In genomic region chr19:9834302-9834725, GRCh38 we compare ENCODE assay signal across 8 cellular contexts. TPM values are rescaled to one million over a fixed set of nuclear protein-coding genes. Genes with fewer than 3 reads are reported as not detected.
DNase-seq lines count a peak whose midpoint lies in the region; ATAC-seq, FAIRE-seq and TF ChIP-seq lines count a peak whose summit lies in the region.

No MANE protein-coding gene starts in this region.

- peak overlapping the region; percentile 92 for H2AFZ ChIP-seq in IMR-90 (replicated peaks; ENCODE audit: low read length, poor library complexity)

- H2BK20ac ChIP-seq in IMR-90 (ENCODE audit: low read depth, low read length) = no peak overlapping the region

- POLR2A ChIA-PET in IMR-90 (lab: Charles Lee; ENCODE audit: unreplicated experiment) = interaction anchor here (0.6 kb wide), 1 partner anchor 1567 kb away, joined by 3 read pairs; no protein-coding TSS in a partner anchor

- H3K9ac ChIP-seq in IMR-90 (ENCODE audit: low read depth, low read length) = no peak overlapping the region

- no peak overlapping the region for H2BK15ac ChIP-seq in IMR-90 (ENCODE audit: low read depth, low read length)

- H3K23ac ChIP-seq in IMR-90 (ENCODE audit: low read depth, low read length) = no peak overlapping the region

- TF ChIP-seq CTCF in AG10803 (conservative IDR thresholded peaks at IDR 0.05; ENCODE audit: low read length) (no peak), IMR-90 (conservative IDR thresholded peaks at IDR 0.05; ENCODE audit: low read depth, low read length) (no peak), choroid plexus epithelial cell (conservative IDR thresholded peaks at IDR 0.05; ENCODE audit: low read depth, low read length) (no peak), pancreas (IDR thresholded peaks at IDR 0.05) (no peak)

- TF ChIP-seq RAD21 in IMR-90 (IDR thresholded peaks at IDR 0.05; ENCODE audit: low read length) = no peak

- BruUV-seq in IMR-90 (replicated peaks; lab: Mats Ljungman, UMichigan) = no TSS peak

- H3K4ac ChIP-seq in IMR-90 (ENCODE audit: low read depth, low read length) = no peak overlapping the region

- H3K36me3 ChIP-seq in IMR-90 (ENCODE audit: control insufficient read depth, insufficient read depth, low read length) (peaks cover 11% of the 10 kb centered on the region), pancreas (peaks cover 0 to 9% (median 0%) of the 10 kb centered on the region in 3 donors)

- H3K27me3 ChIP-seq in IMR-90 (ENCODE audit: control insufficient read depth, insufficient read depth, low read length) = no peaks in the 10 kb centered on the region
- H3K27me3 ChIP-seq in pancreas = no peaks in the 10 kb centered on the region

- peak overlapping the region; percentile 45 to 68 for H3K27ac Mint-ChIP-seq in natural killer cell treated with Interleukin-12 subunit alpha and Interleukin-12 subunit beta and Interleukin-15 and Interleukin-18, amount 100 ng/mL, for 72 hours

- H4K5ac ChIP-seq in IMR-90 (ENCODE audit: low read depth, low read length) = no peak overlapping the region

- H3K4me2 ChIP-seq in IMR-90 (ENCODE audit: low read depth, low read length) = peak overlapping the region; percentile 85; the same call in 1 of the 2 replicates

- ATAC-seq in IMR-90 (ENCODE audit: low read depth) (no peak), pancreas (no peak)
- ATAC-seq in natural killer cell treated with Interleukin-12 subunit alpha and Interleukin-12 subunit beta and Interleukin-15 and Interleukin-18, amount 100 ng/mL, for 72 hours = no peak

- no peak overlapping the region for H3K56ac ChIP-seq in IMR-90 (ENCODE audit: extremely low read depth, insufficient read depth, low read length)

- peak overlapping the region in 1 of 2 experiments; percentile 77; a peak in 1 of 4 replicates for H4K8ac ChIP-seq in IMR-90 (ENCODE audit: low read depth in 2 of 2, low read length in 2 of 2)

- H2BK120ac ChIP-seq in IMR-90 (ENCODE audit: low read depth, low read length) = no peak overlapping the region

- DNase-seq in AG10803 (ENCODE audit: low read depth) (no peak), IMR-90 (no peak), choroid plexus epithelial cell (ENCODE audit: low read depth) (no peak), cerebellar nuclear complex (lab: John Stamatoyannopoulos, UW) (no peak), AG08396 (ENCODE audit: low spot score) (no peak), pancreas (no peak), NCI-H774 (lab: John Stamatoyannopoulos, UW) (no peak)
- DNase-seq in natural killer cell treated with Interleukin-12 subunit alpha and Interleukin-12 subunit beta and Interleukin-15 and Interleukin-18, amount 100 ng/mL, for 72 hours (ENCODE audit: low spot score) = no peak

- H3K4me1 ChIP-seq in IMR-90 (ENCODE audit: control insufficient read depth, insufficient read depth, low read length) (no peaks in the 10 kb centered on the region; the same call in 1 of the 2 replicates), pancreas (peaks cover 0 to 7% (median 0%) of the 10 kb centered on the region in 3 donors)

- in situ Hi-C loops in IMR-90 (cut with MboI; ENCODE audit: low sequenced_read_pairs) = no loop called here

- peaks cover 21 to 70% of the 10 kb centered on the region in 2 experiments for H3K79me1 ChIP-seq in IMR-90 (ENCODE audit: low read depth in 1 of 2, low read length in 2 of 2)

- H3K27me3 Mint-ChIP-seq in natural killer cell treated with Interleukin-12 subunit alpha and Interleukin-12 subunit beta and Interleukin-15 and Interleukin-18, amount 100 ng/mL, for 72 hours = no peaks in the 10 kb centered on the region

- H3K4me3 ChIP-seq in AG10803 (ENCODE audit: low read length) = peak overlapping the region; percentile 84; the same call in 1 of the 2 replicates
- H3K4me3 ChIP-seq in IMR-90 (ENCODE audit: insufficient read depth, low read depth, low read length) = peak overlapping the region; percentile 88
- H3K4me3 ChIP-seq in choroid plexus epithelial cell (ENCODE audit: low read depth, low read length) = peak overlapping the region; percentile 84
- H3K4me3 ChIP-seq in pancreas = peak overlapping the region in 2 of 4 donors; percentile 93 to 94

- H2AK9ac ChIP-seq in IMR-90 (replicated peaks; ENCODE audit: low read depth, low read length, poor library complexity) = peak overlapping the region; percentile 25

- H3K9me1 ChIP-seq in IMR-90 (ENCODE audit: insufficient read depth, low read length) = peaks cover 10% of the 10 kb centered on the region; the same call in 1 of the 2 replicates

- no peak overlapping the region for H3K18ac ChIP-seq in IMR-90 (ENCODE audit: low read depth, low read length)

- FAIRE-seq in pancreas (lab: Jason Lieb, UNC) = no peak

- dilution Hi-C loops in IMR-90 (cut with HindIII; ENCODE audit: low sequenced_read_pairs, unreplicated experiment) = no loop called here

- intact Hi-C loops in IMR-90 (cut with micrococcal nuclease) = no loop called here
- intact Hi-C loops in pancreas (cut with DNase I) = no loop called here

- TF ChIP-seq POLR2A in IMR-90 (IDR thresholded peaks at IDR 0.05; ENCODE audit: low read depth, low read length) = no peak

- no peak overlapping the region for H2AK5ac ChIP-seq in IMR-90 (ENCODE audit: low read depth, low read length)

- peaks cover 12 to 15% of the 10 kb centered on the region in 2 donors for H3K4me1 Mint-ChIP-seq in natural killer cell treated with Interleukin-12 subunit alpha and Interleukin-12 subunit beta and Interleukin-15 and Interleukin-18, amount 100 ng/mL, for 72 hours (ENCODE audit: low read depth in 2 of 2)

- no peaks in the 10 kb centered on the region for H3K36me3 Mint-ChIP-seq in natural killer cell treated with Interleukin-12 subunit alpha and Interleukin-12 subunit beta and Interleukin-15 and Interleukin-18, amount 100 ng/mL, for 72 hours

- H4K20me1 ChIP-seq in IMR-90 (ENCODE audit: insufficient read depth, low read length) = peaks cover 3% of the 10 kb centered on the region; the same call in 1 of the 2 replicates

- H3K27ac ChIP-seq in IMR-90 (ENCODE audit: insufficient read depth, low read length) (no peak overlapping the region), pancreas (peak overlapping the region in 1 of 4 donors; percentile 42)

- peak overlapping the region; percentile 74 for H3K4me3 Mint-ChIP-seq in natural killer cell treated with Interleukin-12 subunit alpha and Interleukin-12 subunit beta and Interleukin-15 and Interleukin-18, amount 100 ng/mL, for 72 hours

- CTCF ChIA-PET in IMR-90 (lab: Yijun Ruan, JAX) = interaction anchor here (0.6 kb wide), 1 partner anchor 19 kb away, joined by 3 read pairs; no protein-coding TSS in a partner anchor

- H3K9me3 ChIP-seq in IMR-90 (ENCODE audit: control insufficient read depth, insufficient read depth, low read length) = no peaks in the 10 kb centered on the region
- H3K9me3 ChIP-seq in pancreas = no peaks in the 10 kb centered on the region

- H4K91ac ChIP-seq in IMR-90 (ENCODE audit: insufficient read depth, low read depth, low read length) = no peak overlapping the region

- WGBS in IMR-90 (ENCODE audit: extremely low coverage in 2 of 2, insufficient read length in 1 of 2), 2 experiments = 67% methylated on average over 1 of the region's 6 CpGs; no CpG with 5 or more reads in 1 of the 2 experiments
- 66 to 67% methylated on average over 6 of the region's 6 CpGs for WGBS in pancreas, 2 donors

- no peak overlapping the region for H3K14ac ChIP-seq in IMR-90 (replicated peaks; ENCODE audit: low read depth, low read length)

- H3K9me3 Mint-ChIP-seq in natural killer cell treated with Interleukin-12 subunit alpha and Interleukin-12 subunit beta and Interleukin-15 and Interleukin-18, amount 100 ng/mL, for 72 hours = no peaks in the 10 kb centered on the region

- H2BK5ac ChIP-seq in IMR-90 (ENCODE audit: low read depth, low read length, poor library complexity, severe bottlenecking) = no peak overlapping the region

TF ChIP-seq in IMR-90, 13 proteins besides CTCF, POLR2A, EP300 and RAD21 (continues in another document):
- no peak for TF ChIP-seq MAZ (IDR thresholded peaks at IDR 0.05; ENCODE audit: borderline replicate concordance, low read depth, low read length)
- no peak for TF ChIP-seq CEBPB (IDR thresholded peaks at IDR 0.05; ENCODE audit: low read depth, low read length)
- TF ChIP-seq SMC3 (IDR thresholded peaks at IDR 0.05; ENCODE audit: low read depth, low read length) = no peak
- no peak for TF ChIP-seq MAFK (IDR thresholded peaks at IDR 0.05; ENCODE audit: low read depth, low read length)
- no peak for TF ChIP-seq BHLHE40 (IDR thresholded peaks at IDR 0.05; ENCODE audit: low read depth, low read length)
- TF ChIP-seq RCOR1 (IDR thresholded peaks at IDR 0.05; ENCODE audit: insufficient replicate concordance, low read length) = no peak
- no peak for TF ChIP-seq FOS (IDR thresholded peaks at IDR 0.05; ENCODE audit: low read depth, low read length)
- no peak for TF ChIP-seq RFX5 (IDR thresholded peaks at IDR 0.05; ENCODE audit: low read depth, low read length)
- no peak for TF ChIP-seq CHD1 (IDR thresholded peaks at IDR 0.05; ENCODE audit: low read depth, low read length)
- no peak for TF ChIP-seq MXI1 (IDR thresholded peaks at IDR 0.05; ENCODE audit: borderline replicate concordance, low read depth, low read length)

RNA-seq across cellular contexts. Expression of gene PIN1, which starts 0.8 kb away (rescaled TPM):
- total RNA-seq in IMR-90 (2012; rRNA removed) (76.0 and 77.2 TPM in 2 replicates), pancreas (10 to 100 TPM; 15.1 to 28.4 (median 22.0) TPM)
- polyA plus RNA-seq in IMR-90 (2012; rRNA removed) (105 and 126 TPM in 2 replicates), pancreas (10 to 100 TPM; 42.4 to 92.8 TPM)
- polyA plus RNA-seq in IMR-90 (2012; cell fraction: cytosol; rRNA removed) = 71.7 and 184 TPM in 2 replicates
- 67.3 and 125 TPM in 2 replicates for polyA plus RNA-seq in IMR-90 (2012; cell fraction: nucleus; rRNA removed; ENCODE audit: low replicate concordance)
- 10 to 100 TPM; 95.1 to 96.4 TPM for total RNA-seq in natural killer cell treated with Interleukin-12 subunit alpha and Interleukin-12 subunit beta and Interleukin-15 and Interleukin-18, amount 100 ng/mL, for 72 hours

RNA-seq across cellular contexts. Expression of gene UBL5, which starts 6.6 kb away (rescaled TPM):
- total RNA-seq in IMR-90 (2012; rRNA removed) = 371 and 434 TPM in 2 replicates
- polyA plus RNA-seq in IMR-90 (2012; rRNA removed) = 1,091 and 1,179 TPM in 2 replicates
- polyA plus RNA-seq in IMR-90 (2012; cell fraction: cytosol; rRNA removed) = 1,099 and 1,903 TPM in 2 replicates
- polyA plus RNA-seq in IMR-90 (2012; cell fraction: nucleus; rRNA removed; ENCODE audit: low replicate concordance) = 247 and 613 TPM in 2 replicates
- total RNA-seq in natural killer cell treated with Interleukin-12 subunit alpha and Interleukin-12 subunit beta and Interleukin-15 and Interleukin-18, amount 100 ng/mL, for 72 hours = 100 to 1,000 TPM; 260 to 346 TPM
- 100 to 1,000 TPM in 2 of 6 donors, 10 to 100 TPM in 4; 57.5 to 117 (median 87.5) TPM for total RNA-seq in pancreas
- 100 to 1,000 TPM; 361 to 440 TPM for polyA plus RNA-seq in pancreas

RNA-seq across cellular contexts. Expression of gene FBXL12, which starts 15.4 kb away (rescaled TPM):
- total RNA-seq in IMR-90 (2012; rRNA removed) = 8.1 and 8.9 TPM in 2 replicates
- 42.6 and 47.6 TPM in 2 replicates for polyA plus RNA-seq in IMR-90 (2012; rRNA removed)
- 34.3 and 50.6 TPM in 2 replicates for polyA plus RNA-seq in IMR-90 (2012; cell fraction: cytosol; rRNA removed)
- polyA plus RNA-seq in IMR-90 (2012; cell fraction: nucleus; rRNA removed; ENCODE audit: low replicate concordance) = 70.0 and 176 TPM in 2 replicates
- total RNA-seq in natural killer cell treated with Interleukin-12 subunit alpha and Interleukin-12 subunit beta and Interleukin-15 and Interleukin-18, amount 100 ng/mL, for 72 hours = 10 to 100 TPM; 35.5 to 36.0 TPM
- total RNA-seq in pancreas = 10 to 100 TPM in 1 of 6 donors, 1 to 10 TPM in 5; 6.5 to 12.5 (median 7.0) TPM
- polyA plus RNA-seq in pancreas = 10 to 100 TPM; 16.6 to 20.5 TPM
